ENCODE assay signal across 9 cellular contexts in genomic region chr2:104857262-104858221, GRCh38. TPM values are rescaled to one million over a fixed set of nuclear protein-coding genes. Genes with fewer than 3 reads are reported as not detected.
DNase-seq lines count a peak whose midpoint lies in the region; ATAC-seq and TF ChIP-seq lines count a peak whose summit lies in the region.
"Had no signal": no experiment of that assay in that cellular context is flagged by ENCODE, and none has a peak within 500 bp of the region (broad histone marks: within the 10 kb centered on the region; RNA-seq: fewer than 3 reads in every experiment).

No MANE protein-coding gene starts in this region.

- intact Hi-C loops in right cardiac atrium (cut with DNase I), result no loop called here
- intact Hi-C loops in heart right ventricle (cut with DNase I), result no loop called here
- intact Hi-C loops in activated T-helper 1 cell treated with anti-CD3 and anti-CD28 coated beads, Interleukin-12 subunit alpha, Interleukin-12 subunit beta, Interleukin-2, Interleukin-4 antibody, amounts not matched to agents 30 ng/mL and 10 ng/mL and 1 ng/mL, durations not matched to agents 14 hours and 24 hours and 36 hours (cut with micrococcal nuclease), result loop anchor here (2.0 kb wide), 1 partner anchor 15 kb away; no protein-coding TSS in a partner anchor
- intact Hi-C loops in transverse colon (cut with DNase I; ENCODE audit: low total_unique reads), result no loop called here

- in situ Hi-C loops in transverse colon (cut with MboI; ENCODE audit: low pct_ligation_motif_present in 1 of 4, low pct_unique_long_range_greater_than_20kb in 1 of 4, low sequenced_read_pairs in 3 of 4), result no loop called here

- no peaks in the 10 kb centered on the region for H3K36me3 ChIP-seq in heart right ventricle
- H3K36me3 ChIP-seq in transverse colon, result no peaks in the 10 kb centered on the region

- peak overlapping the region; percentile 63 for H3K4me3 Mint-ChIP-seq in activated T-helper 1 cell treated with anti-CD3 and anti-CD28 coated beads, Interleukin-12 subunit alpha, Interleukin-12 subunit beta, Interleukin-2, Interleukin-4 antibody, amounts not matched to agents 30 ng/mL and 10 ng/mL and 1 ng/mL, durations not matched to agents 14 hours and 24 hours and 36 hours

- H3K27ac ChIP-seq in right cardiac atrium (ENCODE audit: low read length), result no peak overlapping the region
- no peak overlapping the region for H3K27ac ChIP-seq in heart right ventricle
- H3K27ac ChIP-seq in transverse colon, result no peak overlapping the region

- H3K27ac Mint-ChIP-seq in activated T-helper 1 cell treated with anti-CD3 and anti-CD28 coated beads, Interleukin-12 subunit alpha, Interleukin-12 subunit beta, Interleukin-2, Interleukin-4 antibody, amounts not matched to agents 30 ng/mL and 10 ng/mL and 1 ng/mL, durations not matched to agents 14 hours and 24 hours and 36 hours, result peak overlapping the region; percentile 67

- H3K27me3 Mint-ChIP-seq in activated T-helper 1 cell treated with anti-CD3 and anti-CD28 coated beads, Interleukin-12 subunit alpha, Interleukin-12 subunit beta, Interleukin-2, Interleukin-4 antibody, amounts not matched to agents 30 ng/mL and 10 ng/mL and 1 ng/mL, durations not matched to agents 14 hours and 24 hours and 36 hours (ENCODE audit: insufficient read depth), result peaks cover 69% of the 10 kb centered on the region

- H3K36me3 Mint-ChIP-seq in activated T-helper 1 cell treated with anti-CD3 and anti-CD28 coated beads, Interleukin-12 subunit alpha, Interleukin-12 subunit beta, Interleukin-2, Interleukin-4 antibody, amounts not matched to agents 30 ng/mL and 10 ng/mL and 1 ng/mL, durations not matched to agents 14 hours and 24 hours and 36 hours (ENCODE audit: low read depth), result peaks cover 11% of the 10 kb centered on the region

- peaks cover 28% of the 10 kb centered on the region for H3K4me1 Mint-ChIP-seq in activated T-helper 1 cell treated with anti-CD3 and anti-CD28 coated beads, Interleukin-12 subunit alpha, Interleukin-12 subunit beta, Interleukin-2, Interleukin-4 antibody, amounts not matched to agents 30 ng/mL and 10 ng/mL and 1 ng/mL, durations not matched to agents 14 hours and 24 hours and 36 hours (ENCODE audit: low read depth)

- TF ChIP-seq POLR2A in transverse colon (IDR thresholded peaks at IDR 0.05), result no peak

- H3K9me3 ChIP-seq in right cardiac atrium (ENCODE audit: control insufficient read depth, low read length) (no peaks in the 10 kb centered on the region), heart right ventricle (no peaks in the 10 kb centered on the region), transverse colon (no peaks in the 10 kb centered on the region)

- WGBS in right cardiac atrium, result 9% methylated on average over 38 of the region's 38 CpGs
- WGBS in heart right ventricle, 2 donors, result 4 to 13% methylated on average over 38 of the region's 38 CpGs
- 10 to 16% methylated on average over 21 to 38 of the region's 38 CpGs for WGBS in transverse colon (ENCODE audit: low coverage in 1 of 2), 2 donors

- H3K4me3 ChIP-seq in right cardiac atrium (ENCODE audit: low read length), result peak overlapping the region; percentile 41
- H3K4me3 ChIP-seq in heart right ventricle, result peak overlapping the region in 3 of 10 donors; percentile 8 to 21 (median 16)
- peak overlapping the region in 1 of 4 donors; percentile 29 for H3K4me3 ChIP-seq in transverse colon

- H3K4me1 ChIP-seq in right cardiac atrium (ENCODE audit: control insufficient read depth, insufficient read depth, low read length) (no peaks in the 10 kb centered on the region), heart right ventricle (peaks cover 2 to 46% (median 33%) of the 10 kb centered on the region in 9 donors), transverse colon (peaks cover 9 to 46% (median 37%) of the 10 kb centered on the region in 4 donors)

- TF ChIP-seq EP300 in transverse colon (IDR thresholded peaks at IDR 0.05; ENCODE audit: low read depth), result no peak

- H3K9me3 Mint-ChIP-seq in activated T-helper 1 cell treated with anti-CD3 and anti-CD28 coated beads, Interleukin-12 subunit alpha, Interleukin-12 subunit beta, Interleukin-2, Interleukin-4 antibody, amounts not matched to agents 30 ng/mL and 10 ng/mL and 1 ng/mL, durations not matched to agents 14 hours and 24 hours and 36 hours, result no peaks in the 10 kb centered on the region

- no peak for TF ChIP-seq CTCF in heart right ventricle (IDR thresholded peaks at IDR 0.05)
- TF ChIP-seq CTCF in transverse colon (IDR thresholded peaks at IDR 0.05), result no peak

- no peak for ATAC-seq in right cardiac atrium
- no peak for ATAC-seq in heart right ventricle
- no peak for ATAC-seq in GM19351 (IDR thresholded peaks at IDR 0.05; ENCODE audit: unreplicated experiment)
- no peak for ATAC-seq in HG02763 (IDR thresholded peaks at IDR 0.05; ENCODE audit: unreplicated experiment)
- ATAC-seq: PC-3 had no signal

- H3K27me3 ChIP-seq in right cardiac atrium (ENCODE audit: control insufficient read depth, insufficient read depth) (peaks cover 9% of the 10 kb centered on the region), heart right ventricle (peaks cover 52 to 90% (median 88%) of the 10 kb centered on the region in 7 donors), transverse colon (peaks cover 92% of the 10 kb centered on the region)

- no peak for DNase-seq in right cardiac atrium
- DNase-seq in heart right ventricle, result no peak
- no peak for DNase-seq in activated T-helper 1 cell treated with anti-CD3 and anti-CD28 coated beads, Interleukin-12 subunit alpha, Interleukin-12 subunit beta, Interleukin-2, Interleukin-4 antibody, amounts not matched to agents 30 ng/mL and 10 ng/mL and 1 ng/mL, durations not matched to agents 14 hours and 24 hours and 36 hours (ENCODE audit: low spot score)
- peak; percentile 34 for DNase-seq in left kidney (ENCODE audit: low read depth, low spot score)
- DNase-seq in NK-92 (lab: John Stamatoyannopoulos, UW; ENCODE audit: unreplicated experiment), result no peak
- DNase-seq in transverse colon, result no peak
- DNase-seq: PC-3 had no signal

RNA-seq across cellular contexts. Expression of gene POU3F3, which starts 3.6 kb away (rescaled TPM):
- total RNA-seq in right cardiac atrium, result 1 to 10 TPM in 1 of 4 donors, under 1 TPM in 3; 0.06 to 1.1 (median 0.68) TPM
- polyA plus RNA-seq in right cardiac atrium, result 0.07 TPM
- under 1 TPM in 5 of 10 donors, not detected in 5; 0.08 to 0.61 (median 0.12) TPM for total RNA-seq in heart right ventricle
- under 1 TPM; 0.04 to 0.59 TPM for polyA plus RNA-seq in heart right ventricle
- not detected in 2 replicates for total RNA-seq in activated T-helper 1 cell treated with anti-CD3 and anti-CD28 coated beads, Interleukin-12 subunit alpha, Interleukin-12 subunit beta, Interleukin-2, Interleukin-4 antibody, amounts not matched to agents 30 ng/mL and 10 ng/mL and 1 ng/mL, durations not matched to agents 14 hours and 24 hours and 36 hours
- under 1 TPM in 2 of 4 donors, not detected in 2; 0.14 to 0.32 TPM for total RNA-seq in transverse colon
- total RNA-seq: PC-3 had no signal
